In genomic region chr11:33889821-33890378, GRCh38 we compare ENCODE assay signal across 23 cellular contexts. TPM values are rescaled to one million over a fixed set of nuclear protein-coding genes. Genes with fewer than 3 reads are reported as not detected.
"Had no signal": no experiment of that assay in that cellular context is flagged by ENCODE, and none has a peak within 500 bp of the region (broad histone marks: within the 10 kb centered on the region; RNA-seq: fewer than 3 reads in every experiment).

No MANE protein-coding gene starts in this region.

- DNase-seq: colonic mucosa; effector CD8-positive, alpha-beta T cell; endodermal cell; foreskin fibroblast; gastrocnemius medialis; head of caudate nucleus; mucosa of descending colon; naive B cell; right cardiac atrium; spleen; stimulated activated CD4-positive, alpha-beta T cell treated with anti-CD3 and anti-CD28 coated beads, Interleukin-4, amount 100 ng/mL, for 4 hours; stimulated activated naive CD8-positive, alpha-beta T cell treated with anti-CD3 and anti-CD28 coated beads, Interleukin-15, Interleukin-2, amounts not matched to agents 100 U/mL and 50 U/mL, for 24 hours; substantia nigra; testis; tibial artery had no signal

- H2AFZ ChIP-seq: parathyroid adenoma had no signal

- H3K9me3 ChIP-seq: colonic mucosa, gastrocnemius medialis, mucosa of descending colon, spleen, testis, tibial artery had no signal

- H3K27ac ChIP-seq: colonic mucosa, epithelial cell of prostate, parathyroid adenoma, skin epidermis, testis, tibial artery had no signal

- ATAC-seq: esophagus mucosa; gastrocnemius medialis; left lobe of liver; mucosa of descending colon; natural killer cell treated with Interleukin-12 subunit alpha and Interleukin-12 subunit beta and Interleukin-15 and Interleukin-18, amount 100 ng/mL, for 72 hours; right cardiac atrium; stimulated activated memory B cell treated with anti-CD40 and anti-IgM and Interleukin-4, amounts not matched to agents 10 μg/mL and 1 μg/mL and 100 μg/mL, for 72 hours; stimulated activated naive CD8-positive, alpha-beta T cell treated with anti-CD3 and anti-CD28 coated beads, Interleukin-15, Interleukin-2, amounts not matched to agents 100 U/mL and 50 U/mL, for 24 hours had no signal

- H3K36me3 ChIP-seq: colonic mucosa, gastrocnemius medialis, spleen, tibial artery had no signal

- H3K27me3 ChIP-seq: colonic mucosa, gastrocnemius medialis, spleen, testis had no signal

- H3K4me3 ChIP-seq: colonic mucosa, gastrocnemius medialis, lung, mucosa of descending colon, skin epidermis, spleen, testis, tibial artery had no signal

- H3K79me2 ChIP-seq: parathyroid adenoma had no signal

- H3K9ac ChIP-seq: parathyroid adenoma had no signal

- H3K4me1 ChIP-seq: colonic mucosa, parathyroid adenoma, testis, tibial artery had no signal

RNA-seq across cellular contexts. Expression of gene LMO2, which starts 2.0 kb away (rescaled TPM):
- total RNA-seq: natural killer cell treated with Interleukin-12 subunit alpha and Interleukin-12 subunit beta and Interleukin-15 and Interleukin-18, amount 100 ng/mL, for 72 hours had no signal
